In the genomic region with DNA sequence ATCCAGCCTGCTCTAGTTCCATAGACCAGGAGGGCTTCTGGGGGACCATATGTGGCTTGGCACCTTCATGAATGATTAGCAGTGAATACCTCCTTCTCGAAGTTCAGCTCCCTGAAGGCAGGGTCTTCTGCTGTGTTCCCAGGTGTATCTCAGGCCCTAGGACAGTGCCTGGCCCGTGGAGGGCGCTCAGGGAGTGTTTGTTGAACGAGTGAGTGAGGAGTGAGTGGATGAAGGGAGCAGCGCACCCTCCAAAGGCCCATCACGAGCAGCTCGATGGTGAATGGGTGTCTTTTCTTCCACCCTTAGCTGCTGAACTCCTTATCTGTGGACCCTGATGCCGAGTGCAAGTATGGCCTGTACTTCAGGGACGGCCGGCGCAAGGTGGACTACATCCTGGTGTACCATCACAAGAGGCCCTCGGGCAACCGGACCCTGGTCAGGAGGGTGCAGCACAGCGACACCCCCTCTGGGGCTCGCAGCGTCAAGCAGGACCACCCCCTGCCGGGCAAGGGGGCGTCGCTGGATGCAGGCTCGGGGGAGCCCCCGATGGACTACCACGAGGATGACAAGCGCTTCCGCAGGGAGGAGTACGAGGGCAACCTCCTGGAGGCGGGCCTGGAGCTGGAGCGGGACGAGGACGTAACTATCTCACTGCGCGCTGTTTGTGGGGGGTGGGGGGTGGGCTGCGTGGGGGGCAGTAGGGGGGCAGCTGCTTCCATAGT, we compare ENCODE assay signal across 1 cellular context.
TF ChIP-seq lines count a peak whose summit lies in the region.

No MANE protein-coding gene starts in this region.

TF ChIP-seq in H1, 55 proteins besides CTCF, POLR2A, EP300 and RAD21:
- no peak for TF ChIP-seq RXRA (IDR thresholded peaks at IDR 0.05; ENCODE audit: insufficient read depth, low read depth, low read length)
- TF ChIP-seq, protein P1, sequence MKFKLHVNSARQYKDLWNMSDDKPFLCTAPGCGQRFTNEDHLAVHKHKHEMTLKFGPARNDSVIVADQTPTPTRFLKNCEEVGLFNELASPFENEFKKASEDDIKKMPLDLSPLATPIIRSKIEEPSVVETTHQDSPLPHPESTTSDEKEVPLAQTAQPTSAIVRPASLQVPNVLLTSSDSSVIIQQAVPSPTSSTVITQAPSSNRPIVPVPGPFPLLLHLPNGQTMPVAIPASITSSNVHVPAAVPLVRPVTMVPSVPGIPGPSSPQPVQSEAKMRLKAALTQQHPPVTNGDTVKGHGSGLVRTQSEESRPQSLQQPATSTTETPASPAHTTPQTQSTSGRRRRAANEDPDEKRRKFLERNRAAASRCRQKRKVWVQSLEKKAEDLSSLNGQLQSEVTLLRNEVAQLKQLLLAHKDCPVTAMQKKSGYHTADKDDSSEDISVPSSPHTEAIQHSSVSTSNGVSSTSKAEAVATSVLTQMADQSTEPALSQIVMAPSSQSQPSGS (IDR thresholded peaks at IDR 0.05; ENCODE audit: low read length): no peak
- 0 out of 2 replicates have a peak, but pooled peaks have one; percentile 5 for TF ChIP-seq EGR1 (IDR thresholded peaks at IDR 0.05; ENCODE audit: borderline replicate concordance, low read depth, low read length)
- no peak for TF ChIP-seq EZH2 (IDR thresholded peaks at IDR 0.05; ENCODE audit: low read depth, low read length, severe bottlenecking)
- TF ChIP-seq BCL11A (IDR thresholded peaks at IDR 0.05; ENCODE audit: low read depth in 2 of 2, low read length in 2 of 2): no peak
- TF ChIP-seq MAFK (IDR thresholded peaks at IDR 0.05; ENCODE audit: low read depth, low read length): no peak
- TF ChIP-seq, protein P2, sequence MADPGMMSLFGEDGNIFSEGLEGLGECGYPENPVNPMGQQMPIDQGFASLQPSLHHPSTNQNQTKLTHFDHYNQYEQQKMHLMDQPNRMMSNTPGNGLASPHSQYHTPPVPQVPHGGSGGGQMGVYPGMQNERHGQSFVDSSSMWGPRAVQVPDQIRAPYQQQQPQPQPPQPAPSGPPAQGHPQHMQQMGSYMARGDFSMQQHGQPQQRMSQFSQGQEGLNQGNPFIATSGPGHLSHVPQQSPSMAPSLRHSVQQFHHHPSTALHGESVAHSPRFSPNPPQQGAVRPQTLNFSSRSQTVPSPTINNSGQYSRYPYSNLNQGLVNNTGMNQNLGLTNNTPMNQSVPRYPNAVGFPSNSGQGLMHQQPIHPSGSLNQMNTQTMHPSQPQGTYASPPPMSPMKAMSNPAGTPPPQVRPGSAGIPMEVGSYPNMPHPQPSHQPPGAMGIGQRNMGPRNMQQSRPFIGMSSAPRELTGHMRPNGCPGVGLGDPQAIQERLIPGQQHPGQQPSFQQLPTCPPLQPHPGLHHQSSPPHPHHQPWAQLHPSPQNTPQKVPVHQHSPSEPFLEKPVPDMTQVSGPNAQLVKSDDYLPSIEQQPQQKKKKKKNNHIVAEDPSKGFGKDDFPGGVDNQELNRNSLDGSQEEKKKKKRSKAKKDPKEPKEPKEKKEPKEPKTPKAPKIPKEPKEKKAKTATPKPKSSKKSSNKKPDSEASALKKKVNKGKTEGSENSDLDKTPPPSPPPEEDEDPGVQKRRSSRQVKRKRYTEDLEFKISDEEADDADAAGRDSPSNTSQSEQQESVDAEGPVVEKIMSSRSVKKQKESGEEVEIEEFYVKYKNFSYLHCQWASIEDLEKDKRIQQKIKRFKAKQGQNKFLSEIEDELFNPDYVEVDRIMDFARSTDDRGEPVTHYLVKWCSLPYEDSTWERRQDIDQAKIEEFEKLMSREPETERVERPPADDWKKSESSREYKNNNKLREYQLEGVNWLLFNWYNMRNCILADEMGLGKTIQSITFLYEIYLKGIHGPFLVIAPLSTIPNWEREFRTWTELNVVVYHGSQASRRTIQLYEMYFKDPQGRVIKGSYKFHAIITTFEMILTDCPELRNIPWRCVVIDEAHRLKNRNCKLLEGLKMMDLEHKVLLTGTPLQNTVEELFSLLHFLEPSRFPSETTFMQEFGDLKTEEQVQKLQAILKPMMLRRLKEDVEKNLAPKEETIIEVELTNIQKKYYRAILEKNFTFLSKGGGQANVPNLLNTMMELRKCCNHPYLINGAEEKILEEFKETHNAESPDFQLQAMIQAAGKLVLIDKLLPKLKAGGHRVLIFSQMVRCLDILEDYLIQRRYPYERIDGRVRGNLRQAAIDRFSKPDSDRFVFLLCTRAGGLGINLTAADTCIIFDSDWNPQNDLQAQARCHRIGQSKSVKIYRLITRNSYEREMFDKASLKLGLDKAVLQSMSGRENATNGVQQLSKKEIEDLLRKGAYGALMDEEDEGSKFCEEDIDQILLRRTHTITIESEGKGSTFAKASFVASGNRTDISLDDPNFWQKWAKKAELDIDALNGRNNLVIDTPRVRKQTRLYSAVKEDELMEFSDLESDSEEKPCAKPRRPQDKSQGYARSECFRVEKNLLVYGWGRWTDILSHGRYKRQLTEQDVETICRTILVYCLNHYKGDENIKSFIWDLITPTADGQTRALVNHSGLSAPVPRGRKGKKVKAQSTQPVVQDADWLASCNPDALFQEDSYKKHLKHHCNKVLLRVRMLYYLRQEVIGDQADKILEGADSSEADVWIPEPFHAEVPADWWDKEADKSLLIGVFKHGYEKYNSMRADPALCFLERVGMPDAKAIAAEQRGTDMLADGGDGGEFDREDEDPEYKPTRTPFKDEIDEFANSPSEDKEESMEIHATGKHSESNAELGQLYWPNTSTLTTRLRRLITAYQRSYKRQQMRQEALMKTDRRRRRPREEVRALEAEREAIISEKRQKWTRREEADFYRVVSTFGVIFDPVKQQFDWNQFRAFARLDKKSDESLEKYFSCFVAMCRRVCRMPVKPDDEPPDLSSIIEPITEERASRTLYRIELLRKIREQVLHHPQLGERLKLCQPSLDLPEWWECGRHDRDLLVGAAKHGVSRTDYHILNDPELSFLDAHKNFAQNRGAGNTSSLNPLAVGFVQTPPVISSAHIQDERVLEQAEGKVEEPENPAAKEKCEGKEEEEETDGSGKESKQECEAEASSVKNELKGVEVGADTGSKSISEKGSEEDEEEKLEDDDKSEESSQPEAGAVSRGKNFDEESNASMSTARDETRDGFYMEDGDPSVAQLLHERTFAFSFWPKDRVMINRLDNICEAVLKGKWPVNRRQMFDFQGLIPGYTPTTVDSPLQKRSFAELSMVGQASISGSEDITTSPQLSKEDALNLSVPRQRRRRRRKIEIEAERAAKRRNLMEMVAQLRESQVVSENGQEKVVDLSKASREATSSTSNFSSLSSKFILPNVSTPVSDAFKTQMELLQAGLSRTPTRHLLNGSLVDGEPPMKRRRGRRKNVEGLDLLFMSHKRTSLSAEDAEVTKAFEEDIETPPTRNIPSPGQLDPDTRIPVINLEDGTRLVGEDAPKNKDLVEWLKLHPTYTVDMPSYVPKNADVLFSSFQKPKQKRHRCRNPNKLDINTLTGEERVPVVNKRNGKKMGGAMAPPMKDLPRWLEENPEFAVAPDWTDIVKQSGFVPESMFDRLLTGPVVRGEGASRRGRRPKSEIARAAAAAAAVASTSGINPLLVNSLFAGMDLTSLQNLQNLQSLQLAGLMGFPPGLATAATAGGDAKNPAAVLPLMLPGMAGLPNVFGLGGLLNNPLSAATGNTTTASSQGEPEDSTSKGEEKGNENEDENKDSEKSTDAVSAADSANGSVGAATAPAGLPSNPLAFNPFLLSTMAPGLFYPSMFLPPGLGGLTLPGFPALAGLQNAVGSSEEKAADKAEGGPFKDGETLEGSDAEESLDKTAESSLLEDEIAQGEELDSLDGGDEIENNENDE (IDR thresholded peaks at IDR 0.05; ENCODE audit: insufficient replicate concordance, low read length): no peak
TF ChIP-seq in H1: peak in this region for 1.
